ENCODE assay signal across 15 cellular contexts in genomic region chr2:189363559-189363958, GRCh38.
DNase-seq lines count a peak whose midpoint lies in the region; TF ChIP-seq lines count a peak whose summit lies in the region.
"Had no signal": no experiment of that assay in that cellular context is flagged by ENCODE, and none has a peak within 500 bp of the region (broad histone marks: within the 10 kb centered on the region; RNA-seq: fewer than 3 reads in every experiment).

No MANE protein-coding gene starts in this region.

- H3K4me2 ChIP-seq in mesendoderm (ENCODE audit: low read length) = no peak overlapping the region

- no peaks in the 10 kb centered on the region for H3K27me3 ChIP-seq in mesendoderm (ENCODE audit: insufficient read depth, low read length, poor library complexity)
- no peaks in the 10 kb centered on the region for H3K27me3 ChIP-seq in testis
- no peaks in the 10 kb centered on the region for H3K27me3 ChIP-seq in stomach

- TF ChIP-seq CTCF in Calu3 (IDR thresholded peaks at IDR 0.05; ENCODE audit: unreplicated experiment) (no peak), chondrocyte (IDR thresholded peaks at IDR 0.05) (no peak), testis (IDR thresholded peaks at IDR 0.05) (no peak), stomach (IDR thresholded peaks at IDR 0.05) (no peak), GM20000 (IDR thresholded peaks at IDR 0.05; ENCODE audit: extremely low read depth, missing control alignments) (no peak)

- no peak overlapping the region for H3K4ac ChIP-seq in mesendoderm (ENCODE audit: low read depth, low read length)

- H3K4me3 ChIP-seq in mesendoderm (ENCODE audit: low read length) = no peak overlapping the region
- no peak overlapping the region for H3K4me3 ChIP-seq in testis
- H3K4me3 ChIP-seq in stomach = no peak overlapping the region
- H3K4me3 ChIP-seq: skin epidermis had no signal

- H3K27me3 Mint-ChIP-seq in Calu3 (ENCODE audit: unreplicated experiment) = no peaks in the 10 kb centered on the region
- no peaks in the 10 kb centered on the region for H3K27me3 Mint-ChIP-seq in chondrocyte (ENCODE audit: low read depth)
- H3K27me3 Mint-ChIP-seq: activated T-cell treated with anti-CD3 and anti-CD28 coated beads, Interleukin-2, amount 50 U/mL, for 24 hours; naive thymus-derived CD4-positive, alpha-beta T cell had no signal

- WGBS in mesendoderm (ENCODE audit: extremely low coverage, insufficient coverage, low lambda C conversion rate) = 100% methylated on average over 1 of the region's 2 CpGs
- WGBS in testis, 2 donors = 86 to 90% methylated on average over 2 of the region's 2 CpGs
- 68 to 84% (median 80%) methylated on average over 2 of the region's 2 CpGs for WGBS in stomach, 5 donors

- H3K27ac Mint-ChIP-seq in Calu3 (ENCODE audit: unreplicated experiment) (peak overlapping the region; percentile 94), chondrocyte (ENCODE audit: unreplicated experiment) (peak overlapping the region; percentile 32)
- H3K27ac Mint-ChIP-seq: activated T-cell treated with anti-CD3 and anti-CD28 coated beads, Interleukin-2, amount 50 U/mL, for 24 hours; CD8-positive, alpha-beta T cell; naive thymus-derived CD4-positive, alpha-beta T cell had no signal

- H3K27ac ChIP-seq in mesendoderm (ENCODE audit: low read depth, low read length) = no peak overlapping the region
- H3K27ac ChIP-seq in testis = no peak overlapping the region
- no peak overlapping the region for H3K27ac ChIP-seq in stomach
- H3K27ac ChIP-seq: HL-60, skin epidermis had no signal

- no peak overlapping the region for H2BK120ac ChIP-seq in mesendoderm (ENCODE audit: low read depth, low read length)

- H2AK5ac ChIP-seq in mesendoderm (ENCODE audit: low read length) = no peak overlapping the region

- BruUV-seq in Calu3 (replicated peaks; lab: Mats Ljungman, UMichigan) = no TSS peak

- no peak overlapping the region for H3K56ac ChIP-seq in mesendoderm (ENCODE audit: low read length)

- no peaks in the 10 kb centered on the region for H3K9me3 ChIP-seq in testis
- no peaks in the 10 kb centered on the region for H3K9me3 ChIP-seq in stomach

- intact Hi-C loops in Calu3 (cut with micrococcal nuclease; ENCODE audit: unreplicated experiment) = no loop called here
- intact Hi-C loops in testis (cut with DNase I; ENCODE audit: low total_unique reads) = no loop called here
- intact Hi-C loops in stomach (cut with DNase I; ENCODE audit: low total_unique reads) = no loop called here

- no peaks in the 10 kb centered on the region for H3K36me3 ChIP-seq in mesendoderm (ENCODE audit: control insufficient read depth, insufficient read depth, low read length)
- no peaks in the 10 kb centered on the region for H3K36me3 ChIP-seq in testis (ENCODE audit: low read depth, missing control alignments)
- no peaks in the 10 kb centered on the region for H3K36me3 ChIP-seq in stomach

- H3K4me1 ChIP-seq in mesendoderm (ENCODE audit: control insufficient read depth, low read depth, low read length) (no peaks in the 10 kb centered on the region), testis (no peaks in the 10 kb centered on the region), stomach (peaks cover 0 to 8% (median 0%) of the 10 kb centered on the region in 4 donors)

- H2BK15ac ChIP-seq in mesendoderm (replicated peaks; ENCODE audit: low read depth) = peak overlapping the region; percentile 78

- no peaks in the 10 kb centered on the region for H3K36me3 Mint-ChIP-seq in Calu3 (ENCODE audit: insufficient read depth, unreplicated experiment)
- H3K36me3 Mint-ChIP-seq in chondrocyte (ENCODE audit: low read depth) = peaks cover 18% of the 10 kb centered on the region
- H3K36me3 Mint-ChIP-seq: CD8-positive, alpha-beta T cell; naive thymus-derived CD4-positive, alpha-beta T cell had no signal

- no peak overlapping the region for H4K5ac ChIP-seq in mesendoderm (ENCODE audit: low read length)

- H3K23ac ChIP-seq in mesendoderm (ENCODE audit: low read length) = no peak overlapping the region

- H4K8ac ChIP-seq in mesendoderm (ENCODE audit: low read depth, low read length) = no peak overlapping the region

- no peak for TF ChIP-seq EP300 in stomach (IDR thresholded peaks at IDR 0.05)

- H3K79me2 ChIP-seq in mesendoderm (ENCODE audit: control insufficient read depth, insufficient read depth, low read length) = no peaks in the 10 kb centered on the region

- H3K79me1 ChIP-seq in mesendoderm (ENCODE audit: low read length) = no peaks in the 10 kb centered on the region

- no peak overlapping the region for H3K9ac ChIP-seq in mesendoderm (ENCODE audit: low read length)

- CTCF ChIA-PET in Calu3 (lab: Charles Lee) = no interaction called here

- H3K18ac ChIP-seq in mesendoderm (ENCODE audit: low read length) = no peak overlapping the region

- TF ChIP-seq POLR2A in testis (IDR thresholded peaks at IDR 0.05) = no peak
- no peak for TF ChIP-seq POLR2A in stomach (IDR thresholded peaks at IDR 0.05)

- DNase-seq in Calu3 (peak; percentile 23), NCI-H226 (peak; percentile 82), chondrocyte (ENCODE audit: low spot score) (no peak), mesendoderm (peak; percentile 45), testis (no peak), stomach (no peak), GM20000 (ENCODE audit: low spot score) (no peak), NCI-H2196 (lab: John Stamatoyannopoulos, UW; ENCODE audit: unreplicated experiment) (no peak)
- DNase-seq: activated T-cell treated with anti-CD3 and anti-CD28 coated beads, Interleukin-2, amount 50 U/mL, for 24 hours; CD8-positive, alpha-beta T cell; naive thymus-derived CD4-positive, alpha-beta T cell; NCI-H1436 treated with DMSO at 0.1 percent for 48 hours; stimulated activated CD8-positive, alpha-beta memory T cell treated with anti-CD3 and anti-CD28 coated beads, Interleukin-4, amount 100 ng/mL, for 48 hours had no signal

- H3K9me3 Mint-ChIP-seq in Calu3 (ENCODE audit: low read depth, unreplicated experiment) (peaks cover 5% of the 10 kb centered on the region), chondrocyte (ENCODE audit: low read depth) (peaks cover 40% of the 10 kb centered on the region)
- H3K9me3 Mint-ChIP-seq: activated T-cell treated with anti-CD3 and anti-CD28 coated beads, Interleukin-2, amount 50 U/mL, for 24 hours; CD8-positive, alpha-beta T cell had no signal

- H3K4me3 Mint-ChIP-seq in Calu3 (ENCODE audit: low read depth, unreplicated experiment) (peak overlapping the region; percentile 24), chondrocyte (ENCODE audit: unreplicated experiment) (no peak overlapping the region)
- H3K4me3 Mint-ChIP-seq: activated T-cell treated with anti-CD3 and anti-CD28 coated beads, Interleukin-2, amount 50 U/mL, for 24 hours; CD8-positive, alpha-beta T cell; naive thymus-derived CD4-positive, alpha-beta T cell had no signal

- no peak overlapping the region for H2BK5ac ChIP-seq in mesendoderm (ENCODE audit: low read length)

- H3K4me1 Mint-ChIP-seq in Calu3 (ENCODE audit: low read depth, unreplicated experiment) (peaks cover 43% of the 10 kb centered on the region), chondrocyte (ENCODE audit: low read depth) (peaks cover 46% of the 10 kb centered on the region)

Comparison
In these comparisons a context has a peak if more than half of its experiments do, and no peak if none do; other contexts are left out.
1. DNase-seq: peak in Calu3 (single experiment), NCI-H226 (single experiment) and mesendoderm (single experiment); none in chondrocyte (single experiment), testis (single experiment), stomach (single experiment), GM20000 (single experiment) and NCI-H2196 (single experiment).